In the genomic region with DNA sequence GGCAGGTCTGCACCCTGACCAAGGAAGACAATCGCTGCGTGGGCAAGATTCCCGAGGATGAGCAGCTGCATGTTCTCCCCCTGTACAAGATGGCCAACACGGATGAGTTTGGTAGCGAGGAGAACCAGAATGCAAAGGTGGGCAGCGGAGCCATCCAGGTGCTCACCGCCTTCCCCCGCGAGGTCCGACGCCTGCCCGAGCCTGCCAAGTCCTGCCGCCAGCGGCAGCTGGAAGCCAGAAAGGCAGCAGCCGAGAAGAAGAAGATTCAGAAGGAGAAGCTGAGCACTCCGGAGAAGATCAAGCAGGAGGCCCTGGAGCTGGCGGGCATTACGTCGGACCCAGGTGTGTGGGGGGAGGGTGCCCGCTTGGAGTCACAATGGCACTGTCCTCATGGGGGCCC, we compare ENCODE assay signal across 15 cellular contexts. TPM values are rescaled to one million over a fixed set of nuclear protein-coding genes. Genes with fewer than 3 reads are reported as not detected.
DNase-seq lines count a peak whose midpoint lies in the region; ATAC-seq and TF ChIP-seq lines count a peak whose summit lies in the region.
"Had no signal": no experiment of that assay in that cellular context is flagged by ENCODE, and none has a peak within 500 bp of the region (broad histone marks: within the 10 kb centered on the region; RNA-seq: fewer than 3 reads in every experiment).

No MANE protein-coding gene starts in this region.

- H3K4me1 ChIP-seq in CD8-positive, alpha-beta T cell (ENCODE audit: insufficient read depth, low read length), result no peaks in the 10 kb centered on the region
- H3K4me1 ChIP-seq: Caco-2 had no signal

- POLR2A ChIA-PET in CD8-positive, alpha-beta T cell (lab: Charles Lee), result no interaction called here
- POLR2A ChIA-PET in RWPE1 (lab: Yijun Ruan, JAX; ENCODE audit: low non-redundant PET), result no interaction called here

- no peak overlapping the region for H3K4me3 Mint-ChIP-seq in activated T-cell treated with anti-CD3 and anti-CD28 coated beads, Interleukin-2, amount 50 U/mL, for 24 hours
- H3K4me3 Mint-ChIP-seq in CD8-positive, alpha-beta T cell, result no peak overlapping the region
- no peak overlapping the region for H3K4me3 Mint-ChIP-seq in stimulated activated effector memory CD8-positive, alpha-beta T cell treated with anti-CD3 and anti-CD28 coated beads, Interleukin-12 subunit alpha, Interleukin-12 subunit beta, amount 100 ng/mL, for 72 hours
- H3K4me3 Mint-ChIP-seq in stimulated activated memory B cell treated with anti-CD40 and anti-IgM and Interleukin-4, amounts not matched to agents 10 μg/mL and 1 μg/mL and 100 μg/mL, for 72 hours, result no peak overlapping the region
- H3K4me3 Mint-ChIP-seq: B cell; CD4-positive, alpha-beta memory T cell; HFFc6 had no signal

- TF ChIP-seq CTCF in CD8-positive, alpha-beta T cell (IDR thresholded peaks at IDR 0.05), result no peak
- TF ChIP-seq CTCF in RWPE1 (conservative IDR thresholded peaks at IDR 0.05; ENCODE audit: low read depth), result no peak

- H3K27ac ChIP-seq in CD8-positive, alpha-beta T cell (ENCODE audit: low read depth, low read length), result no peak overlapping the region
- H3K27ac ChIP-seq in RWPE1, result peak overlapping the region; percentile 52
- H3K27ac ChIP-seq: C4-2B had no signal

- H3K36me3 ChIP-seq in CD8-positive, alpha-beta T cell (ENCODE audit: insufficient read depth, low read length), result peaks cover 38% of the 10 kb centered on the region

- no peak for DNase-seq in activated T-cell treated with anti-CD3 and anti-CD28 coated beads, Interleukin-2, amount 50 U/mL, for 24 hours
- DNase-seq in activated T-cell treated with anti-CD3 and anti-CD28 coated beads, Interleukin-2, amount 50 U/mL, for 48 hours, result no peak
- no peak for DNase-seq in CD8-positive, alpha-beta T cell
- DNase-seq in RWPE1 (ENCODE audit: low spot score) (no peak), globus pallidus (ENCODE audit: low spot score) (no peak)
- DNase-seq in stimulated activated effector memory CD8-positive, alpha-beta T cell treated with anti-CD3 and anti-CD28 coated beads, Interleukin-12 subunit alpha, Interleukin-12 subunit beta, amount 100 ng/mL, for 72 hours (ENCODE audit: low spot score in 2 of 2), result no peak
- DNase-seq: Caco-2; CD4-positive, alpha-beta memory T cell; DND-41; GDM1; HCEC 1CT; HFFc6 had no signal

- H3K9me3 ChIP-seq in CD8-positive, alpha-beta T cell (ENCODE audit: low read length), result no peaks in the 10 kb centered on the region
- H3K9me3 ChIP-seq: Caco-2 had no signal

- no peaks in the 10 kb centered on the region for H3K4me1 Mint-ChIP-seq in activated T-cell treated with anti-CD3 and anti-CD28 coated beads, Interleukin-2, amount 50 U/mL, for 24 hours (ENCODE audit: low read depth)
- H3K4me1 Mint-ChIP-seq in CD8-positive, alpha-beta T cell (ENCODE audit: low read depth), result no peaks in the 10 kb centered on the region
- no peaks in the 10 kb centered on the region for H3K4me1 Mint-ChIP-seq in stimulated activated effector memory CD8-positive, alpha-beta T cell treated with anti-CD3 and anti-CD28 coated beads, Interleukin-12 subunit alpha, Interleukin-12 subunit beta, amount 100 ng/mL, for 72 hours
- no peaks in the 10 kb centered on the region for H3K4me1 Mint-ChIP-seq in stimulated activated memory B cell treated with anti-CD40 and anti-IgM and Interleukin-4, amounts not matched to agents 10 μg/mL and 1 μg/mL and 100 μg/mL, for 72 hours
- H3K4me1 Mint-ChIP-seq: B cell; CD4-positive, alpha-beta memory T cell had no signal

- H3K27me3 ChIP-seq in CD8-positive, alpha-beta T cell (ENCODE audit: insufficient read depth, low read length), result no peaks in the 10 kb centered on the region

- H3K4me3 ChIP-seq in CD8-positive, alpha-beta T cell (ENCODE audit: low read depth, low read length), result no peak overlapping the region

- CTCF ChIA-PET in CD8-positive, alpha-beta T cell (lab: Charles Lee), result no interaction called here
- CTCF ChIA-PET in RWPE1 (lab: Yijun Ruan, JAX), result no interaction called here

- intact Hi-C loops in CD8-positive, alpha-beta T cell (cut with DNase I, micrococcal nuclease), result no loop called here

- no peaks in the 10 kb centered on the region for H3K27me3 Mint-ChIP-seq in activated T-cell treated with anti-CD3 and anti-CD28 coated beads, Interleukin-2, amount 50 U/mL, for 24 hours
- H3K27me3 Mint-ChIP-seq in CD8-positive, alpha-beta T cell (ENCODE audit: low read depth), result no peaks in the 10 kb centered on the region
- no peaks in the 10 kb centered on the region for H3K27me3 Mint-ChIP-seq in stimulated activated memory B cell treated with anti-CD40 and anti-IgM and Interleukin-4, amounts not matched to agents 10 μg/mL and 1 μg/mL and 100 μg/mL, for 72 hours
- H3K27me3 Mint-ChIP-seq: B cell; CD4-positive, alpha-beta memory T cell had no signal

- no peaks in the 10 kb centered on the region for H3K9me3 Mint-ChIP-seq in activated T-cell treated with anti-CD3 and anti-CD28 coated beads, Interleukin-2, amount 50 U/mL, for 24 hours
- no peaks in the 10 kb centered on the region for H3K9me3 Mint-ChIP-seq in CD8-positive, alpha-beta T cell
- H3K9me3 Mint-ChIP-seq in stimulated activated effector memory CD8-positive, alpha-beta T cell treated with anti-CD3 and anti-CD28 coated beads, Interleukin-12 subunit alpha, Interleukin-12 subunit beta, amount 100 ng/mL, for 72 hours, result no peaks in the 10 kb centered on the region
- H3K9me3 Mint-ChIP-seq in stimulated activated memory B cell treated with anti-CD40 and anti-IgM and Interleukin-4, amounts not matched to agents 10 μg/mL and 1 μg/mL and 100 μg/mL, for 72 hours, result no peaks in the 10 kb centered on the region
- H3K9me3 Mint-ChIP-seq: HFFc6 had no signal

- H3K27ac Mint-ChIP-seq in activated T-cell treated with anti-CD3 and anti-CD28 coated beads, Interleukin-2, amount 50 U/mL, for 24 hours, result peak overlapping the region; percentile 49
- H3K27ac Mint-ChIP-seq in CD8-positive, alpha-beta T cell, result peak overlapping the region; percentile 45
- H3K27ac Mint-ChIP-seq in stimulated activated effector memory CD8-positive, alpha-beta T cell treated with anti-CD3 and anti-CD28 coated beads, Interleukin-12 subunit alpha, Interleukin-12 subunit beta, amount 100 ng/mL, for 72 hours, result peak overlapping the region; percentile 58
- no peak overlapping the region for H3K27ac Mint-ChIP-seq in stimulated activated memory B cell treated with anti-CD40 and anti-IgM and Interleukin-4, amounts not matched to agents 10 μg/mL and 1 μg/mL and 100 μg/mL, for 72 hours
- H3K27ac Mint-ChIP-seq: HFFc6 had no signal

- ATAC-seq in CD8-positive, alpha-beta T cell, result no peak
- no peak for ATAC-seq in stimulated activated effector memory CD8-positive, alpha-beta T cell treated with anti-CD3 and anti-CD28 coated beads, Interleukin-12 subunit alpha, Interleukin-12 subunit beta, amount 100 ng/mL, for 72 hours
- no peak for ATAC-seq in stimulated activated memory B cell treated with anti-CD40 and anti-IgM and Interleukin-4, amounts not matched to agents 10 μg/mL and 1 μg/mL and 100 μg/mL, for 72 hours

- H3K36me3 Mint-ChIP-seq in activated T-cell treated with anti-CD3 and anti-CD28 coated beads, Interleukin-2, amount 50 U/mL, for 24 hours (ENCODE audit: low read depth), result peaks cover 89% of the 10 kb centered on the region
- peaks cover 80% of the 10 kb centered on the region for H3K36me3 Mint-ChIP-seq in CD8-positive, alpha-beta T cell
- H3K36me3 Mint-ChIP-seq in stimulated activated effector memory CD8-positive, alpha-beta T cell treated with anti-CD3 and anti-CD28 coated beads, Interleukin-12 subunit alpha, Interleukin-12 subunit beta, amount 100 ng/mL, for 72 hours, result peaks cover 86% of the 10 kb centered on the region
- peaks cover 76% of the 10 kb centered on the region for H3K36me3 Mint-ChIP-seq in stimulated activated memory B cell treated with anti-CD40 and anti-IgM and Interleukin-4, amounts not matched to agents 10 μg/mL and 1 μg/mL and 100 μg/mL, for 72 hours

RNA-seq across cellular contexts. Expression of a gene that starts 48.4 kb away (rescaled TPM):
- total RNA-seq in CD8-positive, alpha-beta T cell, result 10 to 100 TPM in 1 of 2 experiments, 1 to 10 TPM in 1; 9.9 to 10.1 TPM
